Comparison of ENCODE assay signal across 1 cellular context in the genomic region with DNA sequence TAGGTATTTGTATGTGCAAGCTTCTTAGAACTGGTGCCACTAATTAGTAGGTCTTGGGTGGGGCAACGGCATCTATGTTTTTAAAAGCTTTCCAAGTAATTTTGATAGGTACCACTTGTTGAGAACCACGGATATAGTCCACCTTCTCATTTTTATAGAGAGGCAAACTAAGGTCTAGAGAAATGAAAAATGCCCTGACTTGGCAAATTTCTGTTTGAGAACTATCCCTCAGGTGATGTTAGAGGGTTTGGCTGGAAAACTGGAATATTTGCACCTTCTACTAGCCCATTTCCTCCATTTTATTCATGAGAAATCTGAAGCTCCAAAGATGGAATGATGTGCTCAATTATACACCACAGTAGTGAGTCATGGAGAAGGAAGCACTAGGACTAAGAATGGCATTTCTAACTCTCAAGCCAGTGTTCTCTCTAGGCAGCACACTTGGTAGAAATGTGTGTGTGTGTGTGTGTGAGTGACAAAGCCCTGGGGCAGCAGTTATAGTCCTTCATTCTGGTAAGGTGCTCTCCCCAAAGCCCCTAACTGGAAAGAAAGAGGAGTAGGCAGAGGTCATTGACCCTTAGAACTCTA.
TF ChIP-seq lines count a peak whose summit lies in the region.

No MANE protein-coding gene starts in this region.

TF ChIP-seq in K562, 482 proteins besides CTCF, POLR2A, EP300 and RAD21:
- TF ChIP-seq MAFG (tag; conservative IDR thresholded peaks at IDR 0.05) (peak; percentile 23; the same call in 1 of the 2 replicates), MAFF (IDR thresholded peaks at IDR 0.05; ENCODE audit: low read length) (peak; percentile 46), C11orf30 (IDR thresholded peaks at IDR 0.05; ENCODE audit: low read depth) (peak; percentile 56; the same call in 1 of the 2 replicates), ZNF316 (IDR thresholded peaks at IDR 0.05) (peak; percentile 64), MAFK (IDR thresholded peaks at IDR 0.05; ENCODE audit: low read length) (peak; percentile 43; the same call in 1 of the 2 replicates), CBFA2T2 (conservative IDR thresholded peaks at IDR 0.05) (no peak), ARID2 (IDR thresholded peaks at IDR 0.05) (no peak), ZNF24 (IDR thresholded peaks at IDR 0.05) (no peak)
- TF ChIP-seq, protein P1, sequence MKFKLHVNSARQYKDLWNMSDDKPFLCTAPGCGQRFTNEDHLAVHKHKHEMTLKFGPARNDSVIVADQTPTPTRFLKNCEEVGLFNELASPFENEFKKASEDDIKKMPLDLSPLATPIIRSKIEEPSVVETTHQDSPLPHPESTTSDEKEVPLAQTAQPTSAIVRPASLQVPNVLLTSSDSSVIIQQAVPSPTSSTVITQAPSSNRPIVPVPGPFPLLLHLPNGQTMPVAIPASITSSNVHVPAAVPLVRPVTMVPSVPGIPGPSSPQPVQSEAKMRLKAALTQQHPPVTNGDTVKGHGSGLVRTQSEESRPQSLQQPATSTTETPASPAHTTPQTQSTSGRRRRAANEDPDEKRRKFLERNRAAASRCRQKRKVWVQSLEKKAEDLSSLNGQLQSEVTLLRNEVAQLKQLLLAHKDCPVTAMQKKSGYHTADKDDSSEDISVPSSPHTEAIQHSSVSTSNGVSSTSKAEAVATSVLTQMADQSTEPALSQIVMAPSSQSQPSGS (CRISPR knock-in tag; IDR thresholded peaks at IDR 0.05) = no peak
TF ChIP-seq in K562: peak in this region for 5.
